In the genomic region with DNA sequence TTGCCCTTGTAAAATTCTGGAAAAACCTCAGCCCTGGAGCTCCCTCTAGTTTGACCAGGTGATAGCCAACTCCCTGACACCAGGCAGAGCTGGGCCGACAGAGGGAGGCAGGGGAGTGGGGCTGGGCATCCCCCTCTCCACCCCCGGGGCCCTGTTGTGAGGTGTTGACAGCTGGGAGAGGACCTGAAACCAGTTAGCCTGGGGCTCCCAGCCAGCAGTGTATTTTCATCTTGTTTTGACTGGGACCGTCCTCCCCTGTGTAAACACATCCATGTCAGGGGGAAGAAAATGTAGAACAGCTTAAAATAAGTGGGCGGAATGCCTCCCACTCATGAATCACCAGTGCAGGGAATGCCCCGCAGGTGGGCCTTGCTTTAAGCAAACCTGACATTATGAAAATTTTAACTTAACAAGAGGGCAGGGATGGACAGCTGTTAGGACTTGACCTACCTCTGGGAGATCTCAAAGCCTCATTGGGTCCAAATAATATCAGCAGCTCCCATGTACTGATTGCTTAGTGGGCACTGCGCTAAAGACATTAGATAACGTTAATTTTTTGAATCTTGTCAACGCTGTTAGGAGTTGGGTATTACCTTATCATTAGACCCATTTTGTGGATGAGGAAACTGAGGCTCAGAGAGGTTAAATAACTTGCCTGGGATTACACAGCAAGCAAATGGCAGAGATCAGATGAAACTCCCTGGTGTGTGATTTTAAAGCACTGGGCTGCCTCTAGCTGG, we compare ENCODE assay signal across 1 cellular context.
TF ChIP-seq lines count a peak whose summit lies in the region.

No MANE protein-coding gene starts in this region.

TF ChIP-seq in H1, 55 proteins besides CTCF, POLR2A, EP300 and RAD21 (continued from another document):
- TF ChIP-seq HDAC2 (IDR thresholded peaks at IDR 0.05; ENCODE audit: borderline replicate concordance in 1 of 2, low read depth in 2 of 2, low read length in 2 of 2) (peak in 1 of 2 experiments; percentile 52; a peak in 1 of 4 replicates), HDAC6 (IDR thresholded peaks at IDR 0.05; ENCODE audit: low read depth, low read length) (no peak)
